In the genomic region with DNA sequence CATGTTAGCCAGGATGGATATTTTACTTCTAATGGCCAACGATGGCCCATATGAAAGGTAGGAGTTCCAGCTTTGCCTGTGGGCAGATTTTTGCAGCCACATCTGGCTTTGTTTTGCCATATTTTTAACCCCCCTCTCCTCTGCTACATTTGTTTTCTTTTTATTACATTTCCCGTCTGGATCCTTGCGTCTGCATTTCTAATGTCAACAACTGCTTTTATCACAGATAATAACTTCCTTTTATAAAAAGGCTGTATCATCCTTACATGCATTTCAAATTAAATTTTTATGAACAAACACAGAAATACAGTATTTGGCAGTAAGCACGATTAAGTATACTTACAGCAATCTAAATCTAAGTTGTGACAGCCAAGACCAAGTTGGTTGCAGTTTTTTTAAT, we compare ENCODE assay signal across 21 cellular contexts.
DNase-seq lines count a peak whose midpoint lies in the region; ATAC-seq and TF ChIP-seq lines count a peak whose summit lies in the region.
"Had no signal": no experiment of that assay in that cellular context is flagged by ENCODE, and none has a peak within 500 bp of the region (broad histone marks: within the 10 kb centered on the region; RNA-seq: fewer than 3 reads in every experiment).

No MANE protein-coding gene starts in this region.

- no peaks in the 10 kb centered on the region for H3K4me1 Mint-ChIP-seq in endothelial cell (ENCODE audit: unreplicated experiment)
- H3K4me1 Mint-ChIP-seq: CD4-positive, alpha-beta memory T cell; GM23338; T-cell had no signal

- ATAC-seq in HG03135 (IDR thresholded peaks at IDR 0.05; ENCODE audit: unreplicated experiment): no peak
- ATAC-seq: GM23338, T-cell had no signal

- H3K27ac Mint-ChIP-seq in endothelial cell (ENCODE audit: unreplicated experiment): no peak overlapping the region
- H3K27ac Mint-ChIP-seq: CD4-positive, alpha-beta memory T cell; GM23338; T-cell had no signal

- TF ChIP-seq CTCF in BJ (IDR thresholded peaks at IDR 0.05; ENCODE audit: insufficient read depth, low read depth, low read length) (no peak), HFF-Myc (IDR thresholded peaks at IDR 0.05; ENCODE audit: low read depth, low read length, missing control alignments) (no peak), fibroblast of villous mesenchyme (IDR thresholded peaks at IDR 0.05; ENCODE audit: insufficient read depth, low read depth, low read length) (no peak), endothelial cell (IDR thresholded peaks at IDR 0.05; ENCODE audit: unreplicated experiment) (no peak)

- CTCF ChIA-PET in BJ (lab: Yijun Ruan, JAX): no interaction called here

- H3K36me3 ChIP-seq in BJ (ENCODE audit: control insufficient read depth, insufficient read depth, low read length): no peaks in the 10 kb centered on the region
- no peaks in the 10 kb centered on the region for H3K36me3 ChIP-seq in SK-N-MC (ENCODE audit: insufficient read depth, low read length)
- H3K36me3 ChIP-seq: BLaER1, HAP-1 had no signal

- H3K27ac ChIP-seq in SK-N-MC: peak overlapping the region; percentile 13; the same call in 1 of the 2 replicates
- H3K27ac ChIP-seq: BLaER1 had no signal

- peaks cover 2% of the 10 kb centered on the region; the same call in 1 of the 2 replicates for H3K27me3 ChIP-seq in BJ (ENCODE audit: control insufficient read depth, insufficient read depth, low read length)
- H3K27me3 ChIP-seq: BLaER1 had no signal

- DNase-seq in BJ (ENCODE audit: low read depth) (peak; percentile 50), HFF-Myc (ENCODE audit: extremely low read depth, low read depth) (peak; percentile 54), SK-N-MC (ENCODE audit: low read depth, low spot score) (peak; percentile 37), fibroblast of villous mesenchyme (ENCODE audit: low read depth) (peak; percentile 75), NCI-H1417 (lab: John Stamatoyannopoulos, UW) (no peak), NCI-H1436 (lab: John Stamatoyannopoulos, UW) (no peak), endothelial cell (ENCODE audit: low spot score) (no peak)
- DNase-seq: Caco-2; CD4-positive, alpha-beta memory T cell; DND-41; KG1; NCI-H187 treated with DMSO at 0.1 percent for 48 hours; NCI-H2227 treated with DMSO at 0.1 percent for 48 hours; NCI-H510A; NCI-H748 treated with DMSO at 0.1 percent for 48 hours; Right ventricle myocardium superior; T-cell had no signal

- no peaks in the 10 kb centered on the region for H3K9me3 Mint-ChIP-seq in endothelial cell (ENCODE audit: unreplicated experiment)
- H3K9me3 Mint-ChIP-seq: GM23338 had no signal

- no peaks in the 10 kb centered on the region for H3K27me3 Mint-ChIP-seq in endothelial cell (ENCODE audit: unreplicated experiment)

- no peak overlapping the region for H3K4me3 Mint-ChIP-seq in endothelial cell (ENCODE audit: unreplicated experiment)
- H3K4me3 Mint-ChIP-seq: CD4-positive, alpha-beta memory T cell; GM23338; T-cell had no signal

- POLR2A ChIA-PET in BJ (lab: Charles Lee): no interaction called here

- no peak overlapping the region for H3K9ac ChIP-seq in SK-N-MC (ENCODE audit: insufficient read length)
- H3K9ac ChIP-seq: BLaER1 had no signal

- H3K36me3 Mint-ChIP-seq in endothelial cell (ENCODE audit: low read depth, unreplicated experiment): no peaks in the 10 kb centered on the region
- H3K36me3 Mint-ChIP-seq: CD4-positive, alpha-beta memory T cell; T-cell had no signal

- H3K9me3 ChIP-seq in SK-N-MC (ENCODE audit: low read depth, low read length): no peaks in the 10 kb centered on the region
- H3K9me3 ChIP-seq: Caco-2, HAP-1 had no signal

- H3K4me3 ChIP-seq in BJ (ENCODE audit: low read depth, low read length) (no peak overlapping the region), HFF-Myc (replicated peaks; ENCODE audit: low read depth, low read length) (no peak overlapping the region), SK-N-MC (peak overlapping the region; percentile 52), fibroblast of villous mesenchyme (ENCODE audit: low read depth, low read length) (no peak overlapping the region)
- H3K4me3 ChIP-seq: BLaER1, GM23338, HAP-1 had no signal

Comparison
In these comparisons a context has a peak if more than half of its experiments do, and no peak if none do; other contexts are left out.
1. DNase-seq: peak in BJ (single experiment), HFF-Myc (single experiment), SK-N-MC (single experiment) and fibroblast of villous mesenchyme (single experiment); none in NCI-H1417 (0 of 3), NCI-H1436 (single experiment) and endothelial cell (single experiment).